Comparison of ENCODE assay signal across 8 cellular contexts in genomic region chr5:10250804-10251276, GRCh38. TPM values are rescaled to one million over a fixed set of nuclear protein-coding genes. Genes with fewer than 3 reads are reported as not detected.
A peak's percentile ranks its signal among the peaks of the same experiment; 100 is the strongest.
DNase-seq lines count a peak whose midpoint lies in the region; ATAC-seq and TF ChIP-seq lines count a peak whose summit lies in the region.

No MANE protein-coding gene starts in this region.

- peaks cover 6% of the 10 kb centered on the region for H3K27me3 Mint-ChIP-seq in GM23338 (ENCODE audit: insufficient read depth, low read depth, poor library complexity)
- H3K27me3 Mint-ChIP-seq in central memory CD8-positive, alpha-beta T cell: no peaks in the 10 kb centered on the region

- H3K9me3 ChIP-seq in OCI-LY3 (ENCODE audit: insufficient read depth, low read length): no peaks in the 10 kb centered on the region
- H3K9me3 ChIP-seq in mucosa of rectum (ENCODE audit: control insufficient read depth in 2 of 2, low read length in 2 of 2): no peaks in the 10 kb centered on the region

- TF ChIP-seq CTCF in GM23338 (conservative IDR thresholded peaks at IDR 0.05; ENCODE audit: low read depth in 2 of 2) (no peak), OCI-LY3 (IDR thresholded peaks at IDR 0.05; ENCODE audit: low read depth, low read length) (no peak)

- no peaks in the 10 kb centered on the region; the same call in 2 of the 3 replicates for H3K9me3 Mint-ChIP-seq in GM23338
- H3K9me3 Mint-ChIP-seq in central memory CD8-positive, alpha-beta T cell: no peaks in the 10 kb centered on the region

- H3K27ac Mint-ChIP-seq in GM23338: peak overlapping the region; percentile 94
- peak overlapping the region; percentile 99 for H3K27ac Mint-ChIP-seq in central memory CD8-positive, alpha-beta T cell (ENCODE audit: low read depth)

- H2AFZ ChIP-seq in GM23338 (peak overlapping the region; percentile 57; the same call in 1 of the 2 replicates), OCI-LY3 (ENCODE audit: low read depth, low read length) (peak overlapping the region; percentile 26; the same call in 1 of the 2 replicates)

- H3K27me3 ChIP-seq in GM23338 (ENCODE audit: insufficient read depth) (no peaks in the 10 kb centered on the region), OCI-LY3 (ENCODE audit: low read depth, low read length) (no peaks in the 10 kb centered on the region), mucosa of rectum (ENCODE audit: control insufficient read depth in 2 of 2, insufficient read depth in 2 of 2, low read length in 2 of 2) (no peaks in the 10 kb centered on the region)

- H3K4me1 ChIP-seq in GM23338 (ENCODE audit: insufficient read depth) (peaks cover 17% of the 10 kb centered on the region), OCI-LY3 (ENCODE audit: low read length) (peaks cover 24% of the 10 kb centered on the region), mucosa of rectum (ENCODE audit: control insufficient read depth in 2 of 2, insufficient read depth in 2 of 2, low read length in 2 of 2) (peaks cover 20 to 23% of the 10 kb centered on the region in 2 donors)

- H3K36me3 ChIP-seq in GM23338 (ENCODE audit: insufficient read depth): peaks cover 26% of the 10 kb centered on the region
- peaks cover 31% of the 10 kb centered on the region for H3K36me3 ChIP-seq in OCI-LY3 (replicated peaks; ENCODE audit: low read depth, low read length)
- H3K36me3 ChIP-seq in mucosa of rectum (ENCODE audit: control insufficient read depth in 2 of 2, insufficient read depth in 2 of 2, low read length in 2 of 2): peaks cover 15 to 19% of the 10 kb centered on the region in 2 donors

- peak overlapping the region; percentile 100 for H3K4me2 ChIP-seq in GM23338
- H3K4me2 ChIP-seq in OCI-LY3 (ENCODE audit: low read length): peak overlapping the region; percentile 90

- H3K36me3 Mint-ChIP-seq in GM23338 (ENCODE audit: low read depth): peaks cover 52% of the 10 kb centered on the region
- peaks cover 40% of the 10 kb centered on the region for H3K36me3 Mint-ChIP-seq in central memory CD8-positive, alpha-beta T cell (ENCODE audit: insufficient read depth)

- H3K79me2 ChIP-seq in GM23338 (replicated peaks; ENCODE audit: insufficient read depth): peaks cover 90% of the 10 kb centered on the region
- peaks cover 85% of the 10 kb centered on the region for H3K79me2 ChIP-seq in OCI-LY3 (ENCODE audit: low read length)

- H3K27ac ChIP-seq in GM23338 (ENCODE audit: low read depth) (peak overlapping the region; percentile 75), OCI-LY3 (ENCODE audit: low read length) (peak overlapping the region; percentile 82), mucosa of rectum (ENCODE audit: low read depth in 2 of 2, low read length in 2 of 2) (peak overlapping the region; percentile 86 to 91)

- peak overlapping the region; percentile 99 for H3K4me3 Mint-ChIP-seq in GM23338
- H3K4me3 Mint-ChIP-seq in central memory CD8-positive, alpha-beta T cell: peak overlapping the region; percentile 85

- H4K20me1 ChIP-seq in GM23338 (replicated peaks; ENCODE audit: insufficient read depth) (peaks cover 49% of the 10 kb centered on the region), OCI-LY3 (ENCODE audit: insufficient read depth, low read length) (peaks cover 25% of the 10 kb centered on the region)

- DNase-seq in DMS53 treated with DMSO at 0.1 percent for 48 hours (lab: John Stamatoyannopoulos, UW; ENCODE audit: unreplicated experiment) (peak; percentile 5), GM23338 (ENCODE audit: low spot score) (no peak), cortex of kidney (lab: John Stamatoyannopoulos, UW) (no peak)
- no peak for DNase-seq in central memory CD8-positive, alpha-beta T cell (ENCODE audit: low spot score in 2 of 2)
- DNase-seq in effector CD4-positive, alpha-beta T cell: no peak

- H3K4me3 ChIP-seq in GM23338 (peak overlapping the region; percentile 100), OCI-LY3 (ENCODE audit: low read length) (peak overlapping the region; percentile 98), mucosa of rectum (ENCODE audit: low read length in 2 of 2) (peak overlapping the region; percentile 86 to 98)

- peaks cover 26% of the 10 kb centered on the region for H3K4me1 Mint-ChIP-seq in GM23338
- H3K4me1 Mint-ChIP-seq in central memory CD8-positive, alpha-beta T cell: peaks cover 48% of the 10 kb centered on the region

- ATAC-seq in GM23338 (peak; percentile 11), HG02610 (IDR thresholded peaks at IDR 0.05; ENCODE audit: unreplicated experiment) (no peak)
- peak; percentile 47 for ATAC-seq in central memory CD8-positive, alpha-beta T cell (replicated peaks; ENCODE audit: extremely low read depth, poor library complexity, severe bottlenecking)

- peaks cover 9% of the 10 kb centered on the region; the same call in 1 of the 2 replicates for H3F3A ChIP-seq in GM23338 (replicated peaks; ENCODE audit: low read depth)

- peak overlapping the region; percentile 99 for H3K9ac ChIP-seq in OCI-LY3 (ENCODE audit: low read length)
- peak overlapping the region; percentile 82 to 88 for H3K9ac ChIP-seq in mucosa of rectum (ENCODE audit: low read depth in 1 of 2, low read length in 2 of 2)

- H3K9me2 ChIP-seq in GM23338 (ENCODE audit: insufficient read depth): no peaks in the 10 kb centered on the region

TF ChIP-seq in GM23338, 12 proteins besides CTCF, POLR2A, EP300 and RAD21:
- no peak for TF ChIP-seq EZH2phosphoT487 (IDR thresholded peaks at IDR 0.05; ENCODE audit: unreplicated experiment)
TF ChIP-seq in GM23338: peak in this region for 0.

RNA-seq across cellular contexts. Expression of gene CCT5, which starts 0.8 kb away (rescaled TPM):
- 604 and 661 TPM in 2 replicates for total RNA-seq in GM23338 (2014; rRNA removed; shearing (Covaris generic))
- 576 and 627 TPM in 2 replicates for polyA plus RNA-seq in GM23338 (2016; fragmentation: Nextera tagmentation; extraction: Ambion mirVana)

RNA-seq across cellular contexts. Expression of gene ATPSCKMT, which starts 1.2 kb away (rescaled TPM):
- 19.3 and 22.9 TPM in 2 replicates for total RNA-seq in GM23338 (2014; rRNA removed; shearing (Covaris generic))
- polyA plus RNA-seq in GM23338 (2016; fragmentation: Nextera tagmentation; extraction: Ambion mirVana): 8.9 and 10.0 TPM in 2 replicates

RNA-seq across cellular contexts. Expression of gene CMBL, which starts 56.9 kb away (rescaled TPM):
- 13.2 and 23.3 TPM in 2 replicates for total RNA-seq in GM23338 (2014; rRNA removed; shearing (Covaris generic))
- 23.5 and 24.1 TPM in 2 replicates for polyA plus RNA-seq in GM23338 (2016; fragmentation: Nextera tagmentation; extraction: Ambion mirVana)
